ENCODE assay signal across 1 cellular context in the genomic region with DNA sequence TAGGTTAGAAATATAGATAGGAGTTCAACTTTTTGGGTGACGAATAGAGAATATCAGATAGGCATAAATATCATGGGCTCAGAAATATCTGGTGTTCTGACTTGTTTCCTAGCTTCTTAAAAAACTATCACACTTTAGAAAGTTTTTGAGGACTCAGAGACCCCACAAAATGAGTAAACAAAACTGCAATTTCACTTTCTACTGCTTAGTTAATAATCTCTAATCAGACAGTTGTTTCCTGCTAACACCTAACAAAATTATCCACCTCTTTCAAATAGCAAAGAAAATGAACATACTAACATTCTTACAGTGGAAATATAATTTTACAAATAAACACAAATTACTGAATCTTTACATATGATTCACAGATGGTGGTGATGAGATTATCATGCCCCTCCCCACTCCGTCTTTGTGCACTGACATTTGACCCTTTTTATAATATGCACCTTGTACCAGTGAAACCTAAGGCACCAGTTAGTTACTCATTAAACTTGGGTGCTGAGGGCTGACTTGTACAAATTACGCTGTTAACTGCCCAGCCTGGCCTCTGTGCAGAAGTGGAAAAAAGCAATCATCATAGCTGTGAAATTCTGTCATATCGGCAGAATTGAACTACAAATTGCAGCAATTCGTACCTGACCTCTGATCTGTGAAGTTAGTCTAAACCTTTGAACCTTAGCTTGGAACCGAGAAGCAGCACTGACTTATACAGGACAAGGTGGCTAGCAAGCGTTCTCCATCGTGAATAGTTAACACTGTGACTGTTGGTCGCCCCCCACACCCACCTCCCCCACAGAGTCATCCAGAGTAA.
TF ChIP-seq lines count a peak whose summit lies in the region.

No MANE protein-coding gene starts in this region.

TF ChIP-seq in HepG2, 621 proteins besides CTCF, POLR2A, EP300 and RAD21 (continued from another document and continues in another):
- TF ChIP-seq, protein P1, sequence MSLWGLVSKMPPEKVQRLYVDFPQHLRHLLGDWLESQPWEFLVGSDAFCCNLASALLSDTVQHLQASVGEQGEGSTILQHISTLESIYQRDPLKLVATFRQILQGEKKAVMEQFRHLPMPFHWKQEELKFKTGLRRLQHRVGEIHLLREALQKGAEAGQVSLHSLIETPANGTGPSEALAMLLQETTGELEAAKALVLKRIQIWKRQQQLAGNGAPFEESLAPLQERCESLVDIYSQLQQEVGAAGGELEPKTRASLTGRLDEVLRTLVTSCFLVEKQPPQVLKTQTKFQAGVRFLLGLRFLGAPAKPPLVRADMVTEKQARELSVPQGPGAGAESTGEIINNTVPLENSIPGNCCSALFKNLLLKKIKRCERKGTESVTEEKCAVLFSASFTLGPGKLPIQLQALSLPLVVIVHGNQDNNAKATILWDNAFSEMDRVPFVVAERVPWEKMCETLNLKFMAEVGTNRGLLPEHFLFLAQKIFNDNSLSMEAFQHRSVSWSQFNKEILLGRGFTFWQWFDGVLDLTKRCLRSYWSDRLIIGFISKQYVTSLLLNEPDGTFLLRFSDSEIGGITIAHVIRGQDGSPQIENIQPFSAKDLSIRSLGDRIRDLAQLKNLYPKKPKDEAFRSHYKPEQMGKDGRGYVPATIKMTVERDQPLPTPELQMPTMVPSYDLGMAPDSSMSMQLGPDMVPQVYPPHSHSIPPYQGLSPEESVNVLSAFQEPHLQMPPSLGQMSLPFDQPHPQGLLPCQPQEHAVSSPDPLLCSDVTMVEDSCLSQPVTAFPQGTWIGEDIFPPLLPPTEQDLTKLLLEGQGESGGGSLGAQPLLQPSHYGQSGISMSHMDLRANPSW (CRISPR knock-in tag; IDR thresholded peaks at IDR 0.05; ENCODE audit: borderline replicate concordance): no peak
- TF ChIP-seq ZNF562 (CRISPR knock-in tag; IDR thresholded peaks at IDR 0.05; ENCODE audit: borderline replicate concordance): no peak
- TF ChIP-seq ZNF367 (CRISPR knock-in tag; IDR thresholded peaks at IDR 0.05; ENCODE audit: borderline replicate concordance): no peak
- TF ChIP-seq KLF13 (CRISPR knock-in tag; IDR thresholded peaks at IDR 0.05): no peak
- no peak for TF ChIP-seq ATAD3A (CRISPR knock-in tag; IDR thresholded peaks at IDR 0.05)
- TF ChIP-seq FLYWCH1 (CRISPR knock-in tag; IDR thresholded peaks at IDR 0.05): no peak
- TF ChIP-seq, protein P2, sequence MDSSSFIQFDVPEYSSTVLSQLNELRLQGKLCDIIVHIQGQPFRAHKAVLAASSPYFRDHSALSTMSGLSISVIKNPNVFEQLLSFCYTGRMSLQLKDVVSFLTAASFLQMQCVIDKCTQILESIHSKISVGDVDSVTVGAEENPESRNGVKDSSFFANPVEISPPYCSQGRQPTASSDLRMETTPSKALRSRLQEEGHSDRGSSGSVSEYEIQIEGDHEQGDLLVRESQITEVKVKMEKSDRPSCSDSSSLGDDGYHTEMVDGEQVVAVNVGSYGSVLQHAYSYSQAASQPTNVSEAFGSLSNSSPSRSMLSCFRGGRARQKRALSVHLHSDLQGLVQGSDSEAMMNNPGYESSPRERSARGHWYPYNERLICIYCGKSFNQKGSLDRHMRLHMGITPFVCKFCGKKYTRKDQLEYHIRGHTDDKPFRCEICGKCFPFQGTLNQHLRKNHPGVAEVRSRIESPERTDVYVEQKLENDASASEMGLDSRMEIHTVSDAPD (CRISPR knock-in tag; IDR thresholded peaks at IDR 0.05): no peak
- TF ChIP-seq ZSCAN21 (CRISPR knock-in tag; IDR thresholded peaks at IDR 0.05; ENCODE audit: borderline replicate concordance): 0 out of 2 replicates have a peak, but pooled peaks have one; percentile 36
- TF ChIP-seq ZNF510 (CRISPR knock-in tag; IDR thresholded peaks at IDR 0.05; ENCODE audit: low read depth): no peak
- TF ChIP-seq ZNF484 (CRISPR knock-in tag; IDR thresholded peaks at IDR 0.05; ENCODE audit: borderline replicate concordance, low read depth): no peak
- no peak for TF ChIP-seq MTF2 (CRISPR knock-in tag; IDR thresholded peaks at IDR 0.05; ENCODE audit: borderline replicate concordance)
- no peak for TF ChIP-seq PCBP2 (optimal IDR thresholded peaks at IDR 0.05; ENCODE audit: low read depth, low read length, poor library complexity, severe bottlenecking)
- TF ChIP-seq TBX2 (CRISPR knock-in tag; IDR thresholded peaks at IDR 0.05; ENCODE audit: borderline replicate concordance): peak; percentile 100
- TF ChIP-seq CHD2 (IDR thresholded peaks at IDR 0.05; ENCODE audit: low read depth, low read length): no peak
- TF ChIP-seq, protein P3, sequence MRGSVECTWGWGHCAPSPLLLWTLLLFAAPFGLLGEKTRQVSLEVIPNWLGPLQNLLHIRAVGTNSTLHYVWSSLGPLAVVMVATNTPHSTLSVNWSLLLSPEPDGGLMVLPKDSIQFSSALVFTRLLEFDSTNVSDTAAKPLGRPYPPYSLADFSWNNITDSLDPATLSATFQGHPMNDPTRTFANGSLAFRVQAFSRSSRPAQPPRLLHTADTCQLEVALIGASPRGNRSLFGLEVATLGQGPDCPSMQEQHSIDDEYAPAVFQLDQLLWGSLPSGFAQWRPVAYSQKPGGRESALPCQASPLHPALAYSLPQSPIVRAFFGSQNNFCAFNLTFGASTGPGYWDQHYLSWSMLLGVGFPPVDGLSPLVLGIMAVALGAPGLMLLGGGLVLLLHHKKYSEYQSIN (CRISPR knock-in tag; IDR thresholded peaks at IDR 0.05; ENCODE audit: borderline replicate concordance): no peak
- TF ChIP-seq MBD4 (IDR thresholded peaks at IDR 0.05; ENCODE audit: borderline replicate concordance, low read length): no peak
- TF ChIP-seq, protein P4, sequence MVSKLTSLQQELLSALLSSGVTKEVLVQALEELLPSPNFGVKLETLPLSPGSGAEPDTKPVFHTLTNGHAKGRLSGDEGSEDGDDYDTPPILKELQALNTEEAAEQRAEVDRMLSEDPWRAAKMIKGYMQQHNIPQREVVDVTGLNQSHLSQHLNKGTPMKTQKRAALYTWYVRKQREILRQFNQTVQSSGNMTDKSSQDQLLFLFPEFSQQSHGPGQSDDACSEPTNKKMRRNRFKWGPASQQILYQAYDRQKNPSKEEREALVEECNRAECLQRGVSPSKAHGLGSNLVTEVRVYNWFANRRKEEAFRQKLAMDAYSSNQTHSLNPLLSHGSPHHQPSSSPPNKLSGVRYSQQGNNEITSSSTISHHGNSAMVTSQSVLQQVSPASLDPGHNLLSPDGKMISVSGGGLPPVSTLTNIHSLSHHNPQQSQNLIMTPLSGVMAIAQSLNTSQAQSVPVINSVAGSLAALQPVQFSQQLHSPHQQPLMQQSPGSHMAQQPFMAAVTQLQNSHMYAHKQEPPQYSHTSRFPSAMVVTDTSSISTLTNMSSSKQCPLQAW (CRISPR knock-in tag; IDR thresholded peaks at IDR 0.05): peak; percentile 99
- no peak for TF ChIP-seq GZF1 (CRISPR knock-in tag; IDR thresholded peaks at IDR 0.05)
- no peak for TF ChIP-seq HMGA1 (CRISPR knock-in tag; conservative IDR thresholded peaks at IDR 0.05)
- TF ChIP-seq, protein P5, sequence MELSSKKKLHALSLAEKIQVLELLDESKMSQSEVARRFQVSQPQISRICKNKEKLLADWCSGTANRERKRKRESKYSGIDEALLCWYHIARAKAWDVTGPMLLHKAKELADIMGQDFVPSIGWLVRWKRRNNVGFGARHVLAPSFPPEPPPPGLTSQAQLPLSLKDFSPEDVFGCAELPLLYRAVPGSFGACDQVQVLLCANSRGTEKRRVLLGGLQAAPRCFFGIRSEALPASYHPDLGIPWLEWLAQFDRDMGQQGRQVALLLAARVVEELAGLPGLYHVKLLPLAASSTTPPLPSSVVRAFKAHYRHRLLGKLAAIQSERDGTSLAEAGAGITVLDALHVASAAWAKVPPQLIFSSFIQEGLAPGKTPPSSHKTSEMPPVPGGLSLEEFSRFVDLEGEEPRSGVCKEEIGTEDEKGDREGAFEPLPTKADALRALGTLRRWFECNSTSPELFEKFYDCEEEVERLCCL (CRISPR knock-in tag; IDR thresholded peaks at IDR 0.05; ENCODE audit: borderline replicate concordance): no peak
- TF ChIP-seq, protein P6, sequence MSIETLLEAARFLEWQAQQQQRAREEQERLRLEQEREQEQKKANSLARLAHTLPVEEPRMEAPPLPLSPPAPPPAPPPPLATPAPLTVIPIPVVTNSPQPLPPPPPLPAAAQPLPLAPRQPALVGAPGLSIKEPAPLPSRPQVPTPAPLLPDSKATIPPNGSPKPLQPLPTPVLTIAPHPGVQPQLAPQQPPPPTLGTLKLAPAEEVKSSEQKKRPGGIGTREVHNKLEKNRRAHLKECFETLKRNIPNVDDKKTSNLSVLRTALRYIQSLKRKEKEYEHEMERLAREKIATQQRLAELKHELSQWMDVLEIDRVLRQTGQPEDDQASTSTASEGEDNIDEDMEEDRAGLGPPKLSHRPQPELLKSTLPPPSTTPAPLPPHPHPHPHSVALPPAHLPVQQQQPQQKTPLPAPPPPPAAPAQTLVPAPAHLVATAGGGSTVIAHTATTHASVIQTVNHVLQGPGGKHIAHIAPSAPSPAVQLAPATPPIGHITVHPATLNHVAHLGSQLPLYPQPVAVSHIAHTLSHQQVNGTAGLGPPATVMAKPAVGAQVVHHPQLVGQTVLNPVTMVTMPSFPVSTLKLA (IDR thresholded peaks at IDR 0.05): no peak
- no peak for TF ChIP-seq SP1 (IDR thresholded peaks at IDR 0.05)
- TF ChIP-seq SP1 (CRISPR knock-in tag; IDR thresholded peaks at IDR 0.05): no peak
- no peak for TF ChIP-seq SAFB2 (CRISPR knock-in tag; IDR thresholded peaks at IDR 0.05; ENCODE audit: borderline replicate concordance, low read depth)
- no peak for TF ChIP-seq NFIB (CRISPR knock-in tag; IDR thresholded peaks at IDR 0.05; ENCODE audit: borderline replicate concordance)
- peak; percentile 48; the same call in 1 of the 2 replicates for TF ChIP-seq FOXJ3 (CRISPR knock-in tag; IDR thresholded peaks at IDR 0.05; ENCODE audit: borderline replicate concordance)
- peak; percentile 79 for TF ChIP-seq TEAD3 (CRISPR knock-in tag; optimal IDR thresholded peaks at IDR 0.05; ENCODE audit: borderline replicate concordance)
- 0 out of 2 replicates have a peak, but pooled peaks have one; percentile 71 for TF ChIP-seq MIER3 (CRISPR knock-in tag; IDR thresholded peaks at IDR 0.05; ENCODE audit: borderline replicate concordance)
- TF ChIP-seq BRCA1 (CRISPR knock-in tag; IDR thresholded peaks at IDR 0.05): no peak
- TF ChIP-seq NFKB2 (CRISPR knock-in tag; IDR thresholded peaks at IDR 0.05; ENCODE audit: borderline replicate concordance): no peak
- TF ChIP-seq, protein P7, sequence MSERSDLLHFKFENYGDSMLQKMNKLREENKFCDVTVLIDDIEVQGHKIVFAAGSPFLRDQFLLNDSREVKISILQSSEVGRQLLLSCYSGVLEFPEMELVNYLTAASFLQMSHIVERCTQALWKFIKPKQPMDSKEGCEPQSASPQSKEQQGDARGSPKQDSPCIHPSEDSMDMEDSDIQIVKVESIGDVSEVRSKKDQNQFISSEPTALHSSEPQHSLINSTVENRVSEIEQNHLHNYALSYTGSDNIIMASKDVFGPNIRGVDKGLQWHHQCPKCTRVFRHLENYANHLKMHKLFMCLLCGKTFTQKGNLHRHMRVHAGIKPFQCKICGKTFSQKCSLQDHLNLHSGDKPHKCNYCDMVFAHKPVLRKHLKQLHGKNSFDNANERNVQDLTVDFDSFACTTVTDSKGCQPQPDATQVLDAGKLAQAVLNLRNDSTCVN (CRISPR knock-in tag; IDR thresholded peaks at IDR 0.05; ENCODE audit: borderline replicate concordance): 0 out of 2 replicates have a peak, but pooled peaks have one; percentile 30
- TF ChIP-seq, protein P8, sequence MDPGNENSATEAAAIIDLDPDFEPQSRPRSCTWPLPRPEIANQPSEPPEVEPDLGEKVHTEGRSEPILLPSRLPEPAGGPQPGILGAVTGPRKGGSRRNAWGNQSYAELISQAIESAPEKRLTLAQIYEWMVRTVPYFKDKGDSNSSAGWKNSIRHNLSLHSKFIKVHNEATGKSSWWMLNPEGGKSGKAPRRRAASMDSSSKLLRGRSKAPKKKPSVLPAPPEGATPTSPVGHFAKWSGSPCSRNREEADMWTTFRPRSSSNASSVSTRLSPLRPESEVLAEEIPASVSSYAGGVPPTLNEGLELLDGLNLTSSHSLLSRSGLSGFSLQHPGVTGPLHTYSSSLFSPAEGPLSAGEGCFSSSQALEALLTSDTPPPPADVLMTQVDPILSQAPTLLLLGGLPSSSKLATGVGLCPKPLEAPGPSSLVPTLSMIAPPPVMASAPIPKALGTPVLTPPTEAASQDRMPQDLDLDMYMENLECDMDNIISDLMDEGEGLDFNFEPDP (CRISPR knock-in tag; conservative IDR thresholded peaks at IDR 0.05): no peak
- no peak for TF ChIP-seq ZNF550 (CRISPR knock-in tag; IDR thresholded peaks at IDR 0.05; ENCODE audit: borderline replicate concordance)
- TF ChIP-seq ZNF556 (CRISPR knock-in tag; IDR thresholded peaks at IDR 0.05; ENCODE audit: borderline replicate concordance): peak; percentile 56; the same call in 1 of the 2 replicates
- no peak for TF ChIP-seq ZNF234 (CRISPR knock-in tag; conservative IDR thresholded peaks at IDR 0.05)
- TF ChIP-seq ZBTB21 (CRISPR knock-in tag; IDR thresholded peaks at IDR 0.05): no peak
- no peak for TF ChIP-seq ZNF468 (CRISPR knock-in tag; IDR thresholded peaks at IDR 0.05)
- TF ChIP-seq, protein P9, sequence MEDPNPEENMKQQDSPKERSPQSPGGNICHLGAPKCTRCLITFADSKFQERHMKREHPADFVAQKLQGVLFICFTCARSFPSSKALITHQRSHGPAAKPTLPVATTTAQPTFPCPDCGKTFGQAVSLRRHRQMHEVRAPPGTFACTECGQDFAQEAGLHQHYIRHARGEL (CRISPR knock-in tag; IDR thresholded peaks at IDR 0.05): no peak
- TF ChIP-seq RFX5 (IDR thresholded peaks at IDR 0.05; ENCODE audit: low read depth, low read length): no peak
- no peak for TF ChIP-seq ZNF207 (IDR thresholded peaks at IDR 0.05; ENCODE audit: borderline replicate concordance)
- TF ChIP-seq SMARCE1 (IDR thresholded peaks at IDR 0.05; ENCODE audit: borderline replicate concordance): no peak
- TF ChIP-seq ZNF260 (CRISPR knock-in tag; IDR thresholded peaks at IDR 0.05; ENCODE audit: borderline replicate concordance, low read depth): no peak
- no peak for TF ChIP-seq PHF20 (CRISPR knock-in tag; IDR thresholded peaks at IDR 0.05)
